8 cellular contexts compared by ENCODE assay signal in genomic region chr1:164166454-164166853, GRCh38.
A peak's percentile ranks its signal among the peaks of the same experiment; 100 is the strongest.
DNase-seq lines count a peak whose midpoint lies in the region; ATAC-seq, FAIRE-seq and TF ChIP-seq lines count a peak whose summit lies in the region.
"Not testable (repeated sequence)": the region's sequence is repeated elsewhere in the genome, so short reads cannot be mapped to it uniquely, and the experiment has no call there.

No MANE protein-coding gene starts in this region.

- intact Hi-C loops in right cardiac atrium (cut with DNase I); upper lobe of right lung (cut with DNase I): not testable (repeated sequence)

- TF ChIP-seq CTCF in D721Med (IDR thresholded peaks at IDR 0.05; ENCODE audit: insufficient read depth, missing control alignments) (peak; percentile 53), WERI-Rb-1 (IDR thresholded peaks at IDR 0.05; ENCODE audit: low read depth, low read length) (peak; percentile 76), epithelial cell of esophagus (IDR thresholded peaks at IDR 0.05; ENCODE audit: insufficient read depth, low read depth, low read length, missing control alignments) (peak; percentile 24), upper lobe of right lung (IDR thresholded peaks at IDR 0.05) (peak; percentile 28)

- WGBS in right cardiac atrium: 65% methylated on average over 6 of the region's 6 CpGs

- not testable (repeated sequence) for H3K27ac ChIP-seq in WERI-Rb-1; right cardiac atrium (ENCODE audit: low read length); upper lobe of right lung

- not testable (repeated sequence) for ATAC-seq in right cardiac atrium
- peak; percentile 26 for ATAC-seq in upper lobe of right lung

- not testable (repeated sequence) for H3K9me3 ChIP-seq in WERI-Rb-1 (ENCODE audit: severe bottlenecking); right cardiac atrium (ENCODE audit: control insufficient read depth, low read length); upper lobe of right lung

- H3K36me3 ChIP-seq in WERI-Rb-1, upper lobe of right lung: not testable (repeated sequence)

- not testable (repeated sequence) for FAIRE-seq in D721Med (lab: Jason Lieb, UNC)

- not testable (repeated sequence) for H3K4me3 ChIP-seq in WERI-Rb-1 (ENCODE audit: low read depth, low read length); epithelial cell of esophagus (ENCODE audit: low read length); right cardiac atrium (ENCODE audit: low read length); upper lobe of right lung

- H3K4me1 ChIP-seq in right cardiac atrium (ENCODE audit: control insufficient read depth, insufficient read depth, low read length); upper lobe of right lung: not testable (repeated sequence)

- not testable (repeated sequence) for DNase-seq in D721Med (ENCODE audit: insufficient read length, low spot score); upper lobe of right lung
- peak; percentile 2 for DNase-seq in HT1080 (ENCODE audit: low read depth)
- peak; percentile 38 for DNase-seq in NCI-H69 (lab: John Stamatoyannopoulos, UW)
- peak; percentile 75 for DNase-seq in WERI-Rb-1
- peak; percentile 8 for DNase-seq in epithelial cell of esophagus (ENCODE audit: low read depth)
- DNase-seq in right cardiac atrium: peak; percentile 18 to 41 (median 27)
- peak; percentile 1 for DNase-seq in non-pigmented ciliary epithelial cell (ENCODE audit: low read depth)

- not testable (repeated sequence) for H3K27me3 ChIP-seq in WERI-Rb-1 (ENCODE audit: insufficient read depth, low read depth, severe bottlenecking); right cardiac atrium (ENCODE audit: control insufficient read depth, insufficient read depth); upper lobe of right lung

Comparison
In these comparisons a context has a peak if more than half of its experiments do, and no peak if none do; other contexts are left out.
1. CTCF ChIP-seq: peak in every context shown above with its lines; median percentile 76 in WERI-Rb-1; 53 in D721Med; 28 in upper lobe of right lung; 24 in epithelial cell of esophagus.